26 cellular contexts compared by ENCODE assay signal in the genomic region with DNA sequence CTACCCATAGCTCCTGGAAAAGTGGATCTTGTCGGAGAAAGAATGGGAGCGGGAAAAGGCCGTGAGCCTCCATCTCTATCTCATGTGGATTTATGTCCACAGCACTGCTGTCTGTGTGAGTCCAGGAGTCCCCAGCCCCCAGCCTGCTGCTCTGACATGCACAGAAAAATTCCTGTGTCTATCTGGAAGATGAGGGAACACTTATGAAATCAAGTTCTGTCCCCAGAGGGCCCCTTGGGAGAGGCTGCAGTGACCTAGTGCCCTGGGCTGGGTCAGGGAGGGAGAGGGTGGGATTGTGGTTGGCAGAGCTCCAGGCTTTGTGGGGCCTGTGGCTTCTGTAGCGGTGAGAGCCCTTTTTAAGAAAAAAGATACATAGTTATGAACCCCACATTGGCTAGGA. TPM values are rescaled to one million over a fixed set of nuclear protein-coding genes. Genes with fewer than 3 reads are reported as not detected.
DNase-seq lines count a peak whose midpoint lies in the region; ATAC-seq, FAIRE-seq and TF ChIP-seq lines count a peak whose summit lies in the region.
"Had no signal": no experiment of that assay in that cellular context is flagged by ENCODE, and none has a peak within 500 bp of the region (broad histone marks: within the 10 kb centered on the region; RNA-seq: fewer than 3 reads in every experiment).

No MANE protein-coding gene starts in this region.

- H3K36me3 ChIP-seq in right atrium auricular region: no peaks in the 10 kb centered on the region
- H3K36me3 ChIP-seq in bronchial epithelial cell (ENCODE audit: control insufficient read depth, insufficient read depth, low read length): no peaks in the 10 kb centered on the region
- H3K36me3 ChIP-seq in osteoblast (ENCODE audit: insufficient read depth, low read length): no peaks in the 10 kb centered on the region
- no peaks in the 10 kb centered on the region for H3K36me3 ChIP-seq in upper lobe of right lung
- H3K36me3 ChIP-seq: ascending aorta, HAP-1, heart left ventricle, left lung, vagina had no signal

- no peak for ATAC-seq in upper lobe of right lung
- no peak for ATAC-seq in GM18873 (IDR thresholded peaks at IDR 0.05; ENCODE audit: low FRiP score, unreplicated experiment)
- ATAC-seq in GM19023 (IDR thresholded peaks at IDR 0.05; ENCODE audit: unreplicated experiment): no peak
- ATAC-seq: heart left ventricle; left lung; natural killer cell treated with Interleukin-12 subunit alpha and Interleukin-12 subunit beta and Interleukin-15 and Interleukin-18, amount 100 ng/mL, for 72 hours had no signal

- no peaks in the 10 kb centered on the region for H4K20me1 ChIP-seq in osteoblast (ENCODE audit: insufficient read depth, low read length)

- H3K79me2 ChIP-seq in osteoblast (ENCODE audit: insufficient read depth, low read length): no peaks in the 10 kb centered on the region

- no peak overlapping the region for H2AFZ ChIP-seq in osteoblast (ENCODE audit: low read length)

- H3K4me2 ChIP-seq in osteoblast (ENCODE audit: insufficient read depth, low read length): no peak overlapping the region

- no peaks in the 10 kb centered on the region for H3K27me3 ChIP-seq in right atrium auricular region
- peaks cover 2% of the 10 kb centered on the region for H3K27me3 ChIP-seq in bronchial epithelial cell (ENCODE audit: control insufficient read depth, insufficient read depth, low read length)
- H3K27me3 ChIP-seq in osteoblast (ENCODE audit: insufficient read depth, low read length): peaks cover 10% of the 10 kb centered on the region
- no peaks in the 10 kb centered on the region for H3K27me3 ChIP-seq in upper lobe of right lung
- H3K27me3 ChIP-seq: ascending aorta, vagina had no signal

- DNase-seq in cardiac septum (ENCODE audit: low spot score): peak; percentile 63
- DNase-seq in right atrium auricular region (ENCODE audit: low spot score): no peak
- DNase-seq in bronchial epithelial cell (ENCODE audit: low read depth): no peak
- peak; percentile 74 for DNase-seq in osteoblast (ENCODE audit: insufficient read length, low spot score, missing footprints)
- peak; percentile 23 for DNase-seq in upper lobe of right lung
- DNase-seq in DMS153 (lab: John Stamatoyannopoulos, UW): no peak
- DNase-seq: effector CD4-positive, alpha-beta T cell; midbrain; NCI-H1048; NCI-H187 treated with DMSO at 0.1 percent for 48 hours; RPMI8226; T-helper 9 cell had no signal

- H3K4me1 ChIP-seq in right atrium auricular region (no peaks in the 10 kb centered on the region), osteoblast (ENCODE audit: insufficient read depth, low read length) (no peaks in the 10 kb centered on the region), upper lobe of right lung (no peaks in the 10 kb centered on the region)
- H3K4me1 ChIP-seq: ascending aorta, HAP-1, heart left ventricle, left lung, vagina had no signal

- H3K4me3 ChIP-seq in right atrium auricular region: no peak overlapping the region
- H3K4me3 ChIP-seq in bronchial epithelial cell (ENCODE audit: low read depth, low read length): no peak overlapping the region
- H3K4me3 ChIP-seq in osteoblast (ENCODE audit: insufficient read depth, low read length): no peak overlapping the region
- H3K4me3 ChIP-seq in upper lobe of right lung: no peak overlapping the region
- H3K4me3 ChIP-seq: ascending aorta, HAP-1, heart left ventricle, left lung, vagina had no signal

- intact Hi-C loops in cardiac septum (cut with DNase I): no loop called here
- intact Hi-C loops in upper lobe of right lung (cut with DNase I): no loop called here

- H3K9me3 ChIP-seq in right atrium auricular region: peaks cover 0 to 10% of the 10 kb centered on the region in 2 donors
- H3K9me3 ChIP-seq in osteoblast (ENCODE audit: low read depth, low read length): no peaks in the 10 kb centered on the region
- no peaks in the 10 kb centered on the region for H3K9me3 ChIP-seq in upper lobe of right lung
- H3K9me3 ChIP-seq: ascending aorta, HAP-1, vagina had no signal

- no peak overlapping the region for H3K27ac ChIP-seq in right atrium auricular region
- no peak overlapping the region for H3K27ac ChIP-seq in osteoblast (ENCODE audit: low read depth, low read length)
- H3K27ac ChIP-seq in upper lobe of right lung: no peak overlapping the region
- H3K27ac ChIP-seq: ascending aorta, C4-2B, heart left ventricle, left lung, vagina had no signal

- FAIRE-seq in bronchial epithelial cell (lab: Jason Lieb, UNC): peak; percentile 70
- FAIRE-seq: GM19239 had no signal

- TF ChIP-seq CTCF in right atrium auricular region (IDR thresholded peaks at IDR 0.05) (no peak), bronchial epithelial cell (IDR thresholded peaks at IDR 0.05; ENCODE audit: insufficient read depth, low read length, severe bottlenecking) (no peak), osteoblast (IDR thresholded peaks at IDR 0.05; ENCODE audit: extremely low read depth, low read depth, low read length) (no peak), upper lobe of right lung (IDR thresholded peaks at IDR 0.05) (no peak)

RNA-seq across cellular contexts. Expression of a gene that starts 37.6 kb away (rescaled TPM):
- total RNA-seq in cardiac septum (not detected), right atrium auricular region (under 1 TPM; 0.16 to 0.37 TPM), bronchial epithelial cell (under 0.01 and 0.13 TPM in 2 replicates), osteoblast (2.9 and 3.5 TPM in 2 replicates), upper lobe of right lung (1.2 TPM)
- total RNA-seq: ascending aorta had no signal

RNA-seq across cellular contexts. Expression of a gene that starts 38.6 kb away (rescaled TPM):
- total RNA-seq in cardiac septum: not detected
- total RNA-seq in right atrium auricular region: not detected
- total RNA-seq in bronchial epithelial cell: not detected in 2 replicates
- total RNA-seq in osteoblast: not detected in 2 replicates
- total RNA-seq in upper lobe of right lung: not detected
- total RNA-seq: ascending aorta; epithelial cell of proximal tubule; fibroblast of villous mesenchyme; IMR-90; natural killer cell treated with Interleukin-12 subunit alpha and Interleukin-12 subunit beta and Interleukin-15 and Interleukin-18, amount 100 ng/mL, for 72 hours; subcutaneous adipose tissue; vagina had no signal

RNA-seq across cellular contexts. Expression of a gene that starts 56.7 kb away (rescaled TPM):
- total RNA-seq in cardiac septum: not detected
- not detected for total RNA-seq in right atrium auricular region
- under 0.01 and 1.5 TPM in 2 replicates for total RNA-seq in bronchial epithelial cell
- not detected in 2 replicates for total RNA-seq in osteoblast
- total RNA-seq in upper lobe of right lung: not detected
- total RNA-seq: ascending aorta; epithelial cell of proximal tubule; fibroblast of villous mesenchyme; heart left ventricle; IMR-90; natural killer cell treated with Interleukin-12 subunit alpha and Interleukin-12 subunit beta and Interleukin-15 and Interleukin-18, amount 100 ng/mL, for 72 hours; subcutaneous adipose tissue had no signal

Comparison
In these comparisons a context has a peak if more than half of its experiments do, and no peak if none do; other contexts are left out.
1. DNase-seq: peak in cardiac septum (single experiment), osteoblast (single experiment) and upper lobe of right lung (single experiment); none in right atrium auricular region (single experiment), bronchial epithelial cell (single experiment) and DMS153 (single experiment).